34 cellular contexts compared by ENCODE assay signal in genomic region chr3:150041877-150042276, GRCh38.
"Had no signal": no experiment of that assay in that cellular context is flagged by ENCODE, and none has a peak within 500 bp of the region (broad histone marks: within the 10 kb centered on the region; RNA-seq: fewer than 3 reads in every experiment).

No MANE protein-coding gene starts in this region.

- DNase-seq: Karpas-422, Kasumi-1, MG63, MM.1S, MV-4-11, NCI-H1048, NCI-H1092, NCI-H1092 treated with DMSO at 0.1 percent for 48 hours, NCI-H1105, NCI-H1105 treated with DMSO at 0.1 percent for 48 hours, NCI-H1417, NCI-H1417 treated with DMSO at 0.1 percent for 48 hours, NCI-H1436, NCI-H1436 treated with DMSO at 0.1 percent for 48 hours, NCI-H146, NCI-H1694, NCI-H1694 treated with DMSO at 0.1 percent for 48 hours, NCI-H187, NCI-H187 treated with DMSO at 0.1 percent for 48 hours, NCI-H1930, NCI-H2029, NCI-H2029 treated with DMSO at 0.1 percent for 48 hours, NCI-H2081, NCI-H2081 treated with DMSO at 0.1 percent for 48 hours, NCI-H2107, NCI-H2171, NCI-H2171 treated with DMSO at 0.1 percent for 48 hours, NCI-H2227 treated with DMSO at 0.1 percent for 48 hours, NCI-H226, NCI-H345, NCI-H446, NCI-H446 treated with DMSO at 0.1 percent for 48 hours, NCI-H510A had no signal

- H3K36me3 ChIP-seq: MG63 had no signal

- H3K4me3 ChIP-seq: MG63 had no signal

- H3K4me2 ChIP-seq: KMS-11 had no signal

- H3K27me3 ChIP-seq: MG63 had no signal

- H3K27ac ChIP-seq: KMS-11 had no signal

- H3K9ac ChIP-seq: KMS-11 had no signal
